In genomic region chrX:40166582-40166981, GRCh38 we compare ENCODE assay signal across 10 cellular contexts.
DNase-seq lines count a peak whose midpoint lies in the region; ATAC-seq and TF ChIP-seq lines count a peak whose summit lies in the region.
"Had no signal": no experiment of that assay in that cellular context is flagged by ENCODE, and none has a peak within 500 bp of the region (broad histone marks: within the 10 kb centered on the region; RNA-seq: fewer than 3 reads in every experiment).

No MANE protein-coding gene starts in this region.

- H3K4me1 ChIP-seq in naive thymus-derived CD4-positive, alpha-beta T cell (ENCODE audit: control insufficient read depth in 2 of 2, insufficient read depth in 2 of 2, low read length in 2 of 2): peaks cover 4 to 18% of the 10 kb centered on the region in 2 donors
- H3K4me1 ChIP-seq in PC-3 (ENCODE audit: insufficient read depth, low read length): peaks cover 20% of the 10 kb centered on the region
- H3K4me1 ChIP-seq: ascending aorta had no signal

- no peaks in the 10 kb centered on the region for H3K27me3 ChIP-seq in naive thymus-derived CD4-positive, alpha-beta T cell (ENCODE audit: control insufficient read depth in 2 of 2, insufficient read depth in 2 of 2, low read length in 2 of 2)
- H3K27me3 ChIP-seq in PC-3 (ENCODE audit: low read length): no peaks in the 10 kb centered on the region
- H3K27me3 ChIP-seq: ascending aorta had no signal

- H3K27ac Mint-ChIP-seq in activated T-helper 2 cell treated with anti-CD3 and anti-CD28 coated beads, Interferon-gamma antibody, Interleukin-2, Interleukin-4, amounts not matched to agents 10 μg/mL and 5 μg/mL and 100 μg/mL, durations not matched to agents 14 hours and 24 hours and 36 hours: peak overlapping the region; percentile 86
- H3K27ac Mint-ChIP-seq in naive thymus-derived CD4-positive, alpha-beta T cell: peak overlapping the region; percentile 89 to 94 (median 91)

- no peak overlapping the region for H3K4me3 ChIP-seq in naive thymus-derived CD4-positive, alpha-beta T cell (ENCODE audit: low read length)
- no peak overlapping the region for H3K4me3 ChIP-seq in PC-3 (ENCODE audit: low read length)

- POLR2A ChIA-PET in naive thymus-derived CD4-positive, alpha-beta T cell (lab: Charles Lee): interaction anchor here (1.1 to 8.8 kb wide), 4 partner anchors 11 to 70 kb away, joined by 3 to 116 read pairs (median 80); partner anchors contain the start of gene BCOR
- POLR2A ChIA-PET in PC-3 (lab: Charles Lee; ENCODE audit: unreplicated experiment): no interaction called here

- CTCF ChIA-PET in naive thymus-derived CD4-positive, alpha-beta T cell (lab: Charles Lee): no interaction called here
- CTCF ChIA-PET in PC-3 (lab: Charles Lee): no interaction called here

- no peaks in the 10 kb centered on the region for H3K36me3 ChIP-seq in naive thymus-derived CD4-positive, alpha-beta T cell (ENCODE audit: control insufficient read depth in 2 of 3, insufficient read depth in 3 of 3, low read length in 3 of 3)
- H3K36me3 ChIP-seq in PC-3 (ENCODE audit: low read depth, low read length): no peaks in the 10 kb centered on the region
- H3K36me3 ChIP-seq: ascending aorta had no signal

- H3K79me2 ChIP-seq in PC-3 (ENCODE audit: low read length): no peaks in the 10 kb centered on the region; the same call in 1 of the 2 replicates

- no peaks in the 10 kb centered on the region for H3K9me3 Mint-ChIP-seq in activated T-helper 2 cell treated with anti-CD3 and anti-CD28 coated beads, Interferon-gamma antibody, Interleukin-2, Interleukin-4, amounts not matched to agents 10 μg/mL and 5 μg/mL and 100 μg/mL, durations not matched to agents 14 hours and 24 hours and 36 hours
- H3K9me3 Mint-ChIP-seq in naive thymus-derived CD4-positive, alpha-beta T cell: peaks cover 0 to 2% (median 0%) of the 10 kb centered on the region in 11 donors

- H3K9me3 ChIP-seq in naive thymus-derived CD4-positive, alpha-beta T cell (ENCODE audit: control insufficient read depth in 2 of 3, low read length in 3 of 3): no peaks in the 10 kb centered on the region
- no peaks in the 10 kb centered on the region for H3K9me3 ChIP-seq in PC-3 (ENCODE audit: low read length)
- H3K9me3 ChIP-seq: ascending aorta had no signal

- no peak overlapping the region for H2AFZ ChIP-seq in PC-3 (ENCODE audit: low read length)

- H3K27ac ChIP-seq in naive thymus-derived CD4-positive, alpha-beta T cell (ENCODE audit: low read depth, low read length): peak overlapping the region; percentile 64
- no peak overlapping the region for H3K27ac ChIP-seq in PC-3 (ENCODE audit: low read length)
- H3K27ac ChIP-seq: ascending aorta had no signal

- H3K4me1 Mint-ChIP-seq in activated T-helper 2 cell treated with anti-CD3 and anti-CD28 coated beads, Interferon-gamma antibody, Interleukin-2, Interleukin-4, amounts not matched to agents 10 μg/mL and 5 μg/mL and 100 μg/mL, durations not matched to agents 14 hours and 24 hours and 36 hours (ENCODE audit: low read depth): peaks cover 31% of the 10 kb centered on the region
- peaks cover 10 to 61% (median 27%) of the 10 kb centered on the region in 7 donors for H3K4me1 Mint-ChIP-seq in naive thymus-derived CD4-positive, alpha-beta T cell

- H3K9me2 ChIP-seq in PC-3 (replicated peaks; ENCODE audit: low read length): no peaks in the 10 kb centered on the region

- no peaks in the 10 kb centered on the region for H3F3A ChIP-seq in PC-3 (ENCODE audit: low read length, unreplicated experiment)

- H3K27me3 Mint-ChIP-seq in activated T-helper 2 cell treated with anti-CD3 and anti-CD28 coated beads, Interferon-gamma antibody, Interleukin-2, Interleukin-4, amounts not matched to agents 10 μg/mL and 5 μg/mL and 100 μg/mL, durations not matched to agents 14 hours and 24 hours and 36 hours (ENCODE audit: low read depth): no peaks in the 10 kb centered on the region
- no peaks in the 10 kb centered on the region for H3K27me3 Mint-ChIP-seq in naive thymus-derived CD4-positive, alpha-beta T cell

- no peak for TF ChIP-seq CTCF in PC-3 (conservative IDR thresholded peaks at IDR 0.05; ENCODE audit: low read depth, low read length)

- no TSS peak for BruUV-seq in PC-3 (replicated peaks; lab: Mats Ljungman, UMichigan)

- H3K36me3 Mint-ChIP-seq in activated T-helper 2 cell treated with anti-CD3 and anti-CD28 coated beads, Interferon-gamma antibody, Interleukin-2, Interleukin-4, amounts not matched to agents 10 μg/mL and 5 μg/mL and 100 μg/mL, durations not matched to agents 14 hours and 24 hours and 36 hours (ENCODE audit: low read depth): peaks cover 5% of the 10 kb centered on the region
- H3K36me3 Mint-ChIP-seq in naive thymus-derived CD4-positive, alpha-beta T cell: no peaks in the 10 kb centered on the region

- H4K20me1 ChIP-seq in PC-3 (ENCODE audit: low read length): no peaks in the 10 kb centered on the region

- no peak for ATAC-seq in naive thymus-derived CD4-positive, alpha-beta T cell
- no peak for ATAC-seq in PC-3

- no peak overlapping the region for H3K4me2 ChIP-seq in PC-3 (ENCODE audit: low read length)

- intact Hi-C loops in activated T-helper 2 cell treated with anti-CD3 and anti-CD28 coated beads, Interferon-gamma antibody, Interleukin-2, Interleukin-4, amounts not matched to agents 10 μg/mL and 5 μg/mL and 100 μg/mL, durations not matched to agents 14 hours and 24 hours and 36 hours (cut with micrococcal nuclease): loop anchor here (5.0 kb wide), 2 partner anchors 111 to 349 kb away; no protein-coding TSS in a partner anchor
- intact Hi-C loops in naive thymus-derived CD4-positive, alpha-beta T cell (cut with micrococcal nuclease): no loop called here
- intact Hi-C loops in PC-3 (cut with micrococcal nuclease): no loop called here

- no peak overlapping the region for H3K9ac ChIP-seq in PC-3 (ENCODE audit: low read length)

- H3K4me3 Mint-ChIP-seq in activated T-helper 2 cell treated with anti-CD3 and anti-CD28 coated beads, Interferon-gamma antibody, Interleukin-2, Interleukin-4, amounts not matched to agents 10 μg/mL and 5 μg/mL and 100 μg/mL, durations not matched to agents 14 hours and 24 hours and 36 hours (ENCODE audit: low read depth): peak overlapping the region; percentile 68
- peak overlapping the region; percentile 81 to 95 (median 88) for H3K4me3 Mint-ChIP-seq in naive thymus-derived CD4-positive, alpha-beta T cell

- DNase-seq in NCI-H1105 (lab: John Stamatoyannopoulos, UW) (peak; percentile 3), NCI-H1105 treated with DMSO at 0.1 percent for 48 hours (lab: John Stamatoyannopoulos, UW) (no peak), LHCN-M2 (ENCODE audit: low read depth) (peak; percentile 24), PC-3 (no peak), ureter (ENCODE audit: low spot score) (no peak), T-helper 9 cell (no peak)
- DNase-seq in activated T-helper 2 cell treated with anti-CD3 and anti-CD28 coated beads, Interferon-gamma antibody, Interleukin-2, Interleukin-4, amounts not matched to agents 10 μg/mL and 5 μg/mL and 100 μg/mL, durations not matched to agents 14 hours and 24 hours and 36 hours (ENCODE audit: low spot score): no peak
- DNase-seq in naive thymus-derived CD4-positive, alpha-beta T cell: no peak
- DNase-seq: small intestine had no signal

Comparison
In these comparisons a context has a peak if more than half of its experiments do, and no peak if none do; other contexts are left out.
1. DNase-seq: peak in NCI-H1105 (single experiment) and LHCN-M2 (single experiment); none in NCI-H1105 treated with DMSO at 0.1 percent for 48 hours (single experiment), activated T-helper 2 cell treated with anti-CD3 and anti-CD28 coated beads, Interferon-gamma antibody, Interleukin-2, Interleukin-4, amounts not matched to agents 10 μg/mL and 5 μg/mL and 100 μg/mL, durations not matched to agents 14 hours and 24 hours and 36 hours (single experiment), naive thymus-derived CD4-positive, alpha-beta T cell (0 of 9), PC-3 (single experiment), ureter (single experiment) and T-helper 9 cell (single experiment).